Comparison of ENCODE assay signal across 16 cellular contexts in the genomic region with DNA sequence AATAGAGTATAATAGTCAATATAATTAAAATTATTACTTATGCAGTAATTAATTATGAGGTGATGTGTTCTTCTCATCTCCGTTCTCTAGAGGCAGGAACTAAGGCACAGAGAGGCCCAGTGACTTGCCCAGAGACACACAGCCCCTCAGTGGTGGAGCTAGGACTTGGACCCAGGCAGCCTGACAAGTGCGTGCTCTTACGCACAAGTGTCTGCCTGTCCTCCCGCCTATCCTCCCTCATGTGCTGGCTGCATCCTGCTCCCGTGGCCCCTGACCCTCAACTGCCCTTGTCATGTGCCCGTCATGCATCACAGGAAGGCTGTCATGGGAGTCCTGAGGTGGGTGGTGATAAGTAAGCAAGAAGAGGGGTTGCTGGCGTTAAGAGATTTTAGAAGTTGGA. TPM values are rescaled to one million over a fixed set of nuclear protein-coding genes. Genes with fewer than 3 reads are reported as not detected.
DNase-seq lines count a peak whose midpoint lies in the region; ATAC-seq and TF ChIP-seq lines count a peak whose summit lies in the region.
"Had no signal": no experiment of that assay in that cellular context is flagged by ENCODE, and none has a peak within 500 bp of the region (broad histone marks: within the 10 kb centered on the region; RNA-seq: fewer than 3 reads in every experiment).

No MANE protein-coding gene starts in this region.

- ATAC-seq in natural killer cell treated with Interleukin-12 subunit alpha and Interleukin-12 subunit beta and Interleukin-15 and Interleukin-18, amount 100 ng/mL, for 72 hours = no peak
- ATAC-seq in natural killer cell = no peak
- no peak for ATAC-seq in activated CD8-positive, alpha-beta memory T cell treated with anti-CD3 and anti-CD28 coated beads, Interleukin-2, amount 10 ng/mL, durations not matched to agents 7 days and 5 days
- ATAC-seq: esophagus mucosa, left cardiac atrium had no signal

- no peak for DNase-seq in natural killer cell treated with Interleukin-12 subunit alpha and Interleukin-12 subunit beta and Interleukin-15 and Interleukin-18, amount 100 ng/mL, for 72 hours (ENCODE audit: low spot score)
- no peak for DNase-seq in natural killer cell
- no peak for DNase-seq in activated CD8-positive, alpha-beta memory T cell treated with anti-CD3 and anti-CD28 coated beads, Interleukin-2, amount 10 ng/mL, durations not matched to agents 7 days and 5 days
- peak; percentile 20 for DNase-seq in ecto neural progenitor cell (ENCODE audit: low spot score)
- DNase-seq in ureter (ENCODE audit: low spot score) = peak; percentile 27
- no peak for DNase-seq in posterior vena cava (ENCODE audit: low spot score)
- DNase-seq in NCI-H2196 (lab: John Stamatoyannopoulos, UW; ENCODE audit: unreplicated experiment) = no peak
- DNase-seq: COR-L47; left cardiac atrium; NCI-H1694 treated with DMSO at 0.1 percent for 48 hours; NCI-H446; NK-92 treated with Interleukin-12 subunit alpha and Interleukin-12 subunit beta, amount 100 ng/mL, for 24 hours; SK-N-SH had no signal

- CTCF ChIA-PET in activated CD8-positive, alpha-beta memory T cell treated with anti-CD3 and anti-CD28 coated beads, Interleukin-2, amount 10 ng/mL, durations not matched to agents 7 days and 5 days (lab: Charles Lee) = interaction anchor here (1.2 kb wide), 1 partner anchor 42 kb away, joined by 4 read pairs; no protein-coding TSS in a partner anchor

- peaks cover 85 to 89% of the 10 kb centered on the region in 2 donors for H3K4me1 Mint-ChIP-seq in natural killer cell treated with Interleukin-12 subunit alpha and Interleukin-12 subunit beta and Interleukin-15 and Interleukin-18, amount 100 ng/mL, for 72 hours (ENCODE audit: low read depth in 2 of 2)
- peaks cover 36 to 45% of the 10 kb centered on the region in 2 donors for H3K4me1 Mint-ChIP-seq in natural killer cell
- H3K4me1 Mint-ChIP-seq in activated CD8-positive, alpha-beta memory T cell treated with anti-CD3 and anti-CD28 coated beads, Interleukin-2, amount 10 ng/mL, durations not matched to agents 7 days and 5 days = peaks cover 90% of the 10 kb centered on the region

- peak overlapping the region; percentile 82 for H3K4me3 Mint-ChIP-seq in natural killer cell treated with Interleukin-12 subunit alpha and Interleukin-12 subunit beta and Interleukin-15 and Interleukin-18, amount 100 ng/mL, for 72 hours
- H3K4me3 Mint-ChIP-seq in natural killer cell = no peak overlapping the region
- H3K4me3 Mint-ChIP-seq in activated CD8-positive, alpha-beta memory T cell treated with anti-CD3 and anti-CD28 coated beads, Interleukin-2, amount 10 ng/mL, durations not matched to agents 7 days and 5 days = peak overlapping the region; percentile 1

- TF ChIP-seq CTCF in natural killer cell (IDR thresholded peaks at IDR 0.05) = no peak

- no peaks in the 10 kb centered on the region for H3K9me3 Mint-ChIP-seq in natural killer cell treated with Interleukin-12 subunit alpha and Interleukin-12 subunit beta and Interleukin-15 and Interleukin-18, amount 100 ng/mL, for 72 hours
- H3K9me3 Mint-ChIP-seq in natural killer cell = no peaks in the 10 kb centered on the region
- H3K9me3 Mint-ChIP-seq in activated CD8-positive, alpha-beta memory T cell treated with anti-CD3 and anti-CD28 coated beads, Interleukin-2, amount 10 ng/mL, durations not matched to agents 7 days and 5 days (ENCODE audit: low read depth) = no peaks in the 10 kb centered on the region

- peaks cover 54% of the 10 kb centered on the region for H3K36me3 Mint-ChIP-seq in natural killer cell treated with Interleukin-12 subunit alpha and Interleukin-12 subunit beta and Interleukin-15 and Interleukin-18, amount 100 ng/mL, for 72 hours
- H3K36me3 Mint-ChIP-seq in natural killer cell = no peaks in the 10 kb centered on the region
- H3K36me3 Mint-ChIP-seq in activated CD8-positive, alpha-beta memory T cell treated with anti-CD3 and anti-CD28 coated beads, Interleukin-2, amount 10 ng/mL, durations not matched to agents 7 days and 5 days = peaks cover 81% of the 10 kb centered on the region

- intact Hi-C loops in natural killer cell (cut with micrococcal nuclease) (no loop called here), posterior vena cava (cut with DNase I) (no loop called here)

- no peaks in the 10 kb centered on the region for H3K27me3 Mint-ChIP-seq in natural killer cell treated with Interleukin-12 subunit alpha and Interleukin-12 subunit beta and Interleukin-15 and Interleukin-18, amount 100 ng/mL, for 72 hours
- H3K27me3 Mint-ChIP-seq in natural killer cell (ENCODE audit: low read depth in 2 of 2) = peaks cover 7 to 12% of the 10 kb centered on the region in 2 donors
- no peaks in the 10 kb centered on the region for H3K27me3 Mint-ChIP-seq in activated CD8-positive, alpha-beta memory T cell treated with anti-CD3 and anti-CD28 coated beads, Interleukin-2, amount 10 ng/mL, durations not matched to agents 7 days and 5 days

- H3K27ac Mint-ChIP-seq in natural killer cell treated with Interleukin-12 subunit alpha and Interleukin-12 subunit beta and Interleukin-15 and Interleukin-18, amount 100 ng/mL, for 72 hours = peak overlapping the region; percentile 94 to 98
- no peak overlapping the region for H3K27ac Mint-ChIP-seq in natural killer cell
- peak overlapping the region; percentile 44 for H3K27ac Mint-ChIP-seq in activated CD8-positive, alpha-beta memory T cell treated with anti-CD3 and anti-CD28 coated beads, Interleukin-2, amount 10 ng/mL, durations not matched to agents 7 days and 5 days

RNA-seq across cellular contexts. Expression of a gene that starts 14.3 kb away (rescaled TPM):
- total RNA-seq in natural killer cell treated with Interleukin-12 subunit alpha and Interleukin-12 subunit beta and Interleukin-15 and Interleukin-18, amount 100 ng/mL, for 72 hours = 1,000 to 10,000 TPM; 1,064 to 1,187 TPM
- total RNA-seq in natural killer cell (10 to 100 TPM in 1 of 3 donors, 1 to 10 TPM in 2; 3.4 to 11.2 (median 3.7) TPM), ureter (2.2 TPM), posterior vena cava (1 to 10 TPM in 1 of 2 donors, under 1 TPM in 1; 0.81 to 6.4 TPM)
- total RNA-seq in activated CD8-positive, alpha-beta memory T cell treated with anti-CD3 and anti-CD28 coated beads, Interleukin-2, amount 10 ng/mL, durations not matched to agents 7 days and 5 days = 100 to 1,000 TPM; 302 to 832 TPM
- total RNA-seq: RPMI7951, vagina had no signal

RNA-seq across cellular contexts. Expression of a gene that starts 41.0 kb away (rescaled TPM):
- total RNA-seq in natural killer cell treated with Interleukin-12 subunit alpha and Interleukin-12 subunit beta and Interleukin-15 and Interleukin-18, amount 100 ng/mL, for 72 hours = 100 to 1,000 TPM; 195 to 294 TPM
- total RNA-seq in natural killer cell = 100 to 1,000 TPM; 120 to 147 (median 147) TPM
- 100 to 1,000 TPM; 205 to 267 TPM for total RNA-seq in activated CD8-positive, alpha-beta memory T cell treated with anti-CD3 and anti-CD28 coated beads, Interleukin-2, amount 10 ng/mL, durations not matched to agents 7 days and 5 days
- 106 TPM for total RNA-seq in ureter
- total RNA-seq in posterior vena cava = 10 to 100 TPM; 58.9 to 68.3 TPM

Comparison
In these comparisons a context has a peak if more than half of its experiments do, and no peak if none do; other contexts are left out.
1. H3K27ac Mint-ChIP-seq: peak in natural killer cell treated with Interleukin-12 subunit alpha and Interleukin-12 subunit beta and Interleukin-15 and Interleukin-18, amount 100 ng/mL, for 72 hours (2 of 2) and activated CD8-positive, alpha-beta memory T cell treated with anti-CD3 and anti-CD28 coated beads, Interleukin-2, amount 10 ng/mL, durations not matched to agents 7 days and 5 days (single experiment); none in natural killer cell (0 of 2).
2. RNA of a gene that starts 14.3 kb away (total RNA-seq): 1,064 to 1,187 TPM in natural killer cell treated with Interleukin-12 subunit alpha and Interleukin-12 subunit beta and Interleukin-15 and Interleukin-18, amount 100 ng/mL, for 72 hours and 302 to 832 TPM in activated CD8-positive, alpha-beta memory T cell treated with anti-CD3 and anti-CD28 coated beads, Interleukin-2, amount 10 ng/mL, durations not matched to agents 7 days and 5 days; 0.81 to 6.4 TPM in posterior vena cava, 3.4 to 11.2 TPM in natural killer cell and 2.2 TPM in ureter (single experiment); every median in the first group is over 10 times any median in the second.
3. DNase-seq: peak in ecto neural progenitor cell (single experiment) and ureter (single experiment); none in natural killer cell treated with Interleukin-12 subunit alpha and Interleukin-12 subunit beta and Interleukin-15 and Interleukin-18, amount 100 ng/mL, for 72 hours (single experiment), natural killer cell (single experiment), activated CD8-positive, alpha-beta memory T cell treated with anti-CD3 and anti-CD28 coated beads, Interleukin-2, amount 10 ng/mL, durations not matched to agents 7 days and 5 days (single experiment), posterior vena cava (single experiment) and NCI-H2196 (single experiment).